In genomic region chr11:68317147-68317785, GRCh38 we compare ENCODE assay signal across 18 cellular contexts. TPM values are rescaled to one million over a fixed set of nuclear protein-coding genes. Genes with fewer than 3 reads are reported as not detected.
DNase-seq lines count a peak whose midpoint lies in the region; ATAC-seq and TF ChIP-seq lines count a peak whose summit lies in the region.
"Had no signal": no experiment of that assay in that cellular context is flagged by ENCODE, and none has a peak within 500 bp of the region (broad histone marks: within the 10 kb centered on the region; RNA-seq: fewer than 3 reads in every experiment).

No MANE protein-coding gene starts in this region.

- TF ChIP-seq EP300 in gastroesophageal sphincter (IDR thresholded peaks at IDR 0.05) = no peak

- BruUV-seq in Calu3 (replicated peaks; lab: Mats Ljungman, UMichigan) = no TSS peak

- H3K27me3 Mint-ChIP-seq in Calu3 (ENCODE audit: unreplicated experiment) = no peaks in the 10 kb centered on the region
- H3K27me3 Mint-ChIP-seq in activated CD4-positive, alpha-beta memory T cell treated with anti-CD3 and anti-CD28 coated beads for 36 hours = peaks cover 7% of the 10 kb centered on the region

- CTCF ChIA-PET in Calu3 (lab: Charles Lee) = interaction anchor here (0.6 to 0.7 kb wide), 2 partner anchors 25 to 969 kb away, joined by 3 read pairs; no protein-coding TSS in a partner anchor
- CTCF ChIA-PET in activated CD4-positive, alpha-beta memory T cell treated with anti-CD3 and anti-CD28 coated beads for 36 hours (lab: Charles Lee) = no interaction called here

- TF ChIP-seq CTCF in Calu3 (IDR thresholded peaks at IDR 0.05; ENCODE audit: unreplicated experiment) (no peak), RWPE2 (IDR thresholded peaks at IDR 0.05; ENCODE audit: poor library complexity, severe bottlenecking) (no peak), gastroesophageal sphincter (IDR thresholded peaks at IDR 0.05) (no peak)

- H3K9ac ChIP-seq in rectal smooth muscle tissue (ENCODE audit: low read length) = no peak overlapping the region
- no peak overlapping the region for H3K9ac ChIP-seq in GM23248

- H3K4me3 ChIP-seq in RWPE2 (ENCODE audit: severe bottlenecking) = no peak overlapping the region
- no peak overlapping the region for H3K4me3 ChIP-seq in gastroesophageal sphincter
- H3K4me3 ChIP-seq in rectal smooth muscle tissue (ENCODE audit: low read length) = no peak overlapping the region
- H3K4me3 ChIP-seq in GM23248 = no peak overlapping the region
- H3K4me3 ChIP-seq: coronary artery, gastrocnemius medialis had no signal

- peaks cover 35% of the 10 kb centered on the region for H3K36me3 Mint-ChIP-seq in Calu3 (ENCODE audit: insufficient read depth, unreplicated experiment)
- no peaks in the 10 kb centered on the region for H3K36me3 Mint-ChIP-seq in activated CD4-positive, alpha-beta memory T cell treated with anti-CD3 and anti-CD28 coated beads for 36 hours
- H3K36me3 Mint-ChIP-seq: activated CD8-positive, alpha-beta memory T cell treated with anti-CD3 and anti-CD28 coated beads, Interleukin-2, amount 10 ng/mL, durations not matched to agents 7 days and 5 days; natural killer cell treated with Interleukin-12 subunit alpha and Interleukin-12 subunit beta and Interleukin-15 and Interleukin-18, amount 100 ng/mL, for 72 hours had no signal

- H2AFZ ChIP-seq in GM23248 = no peak overlapping the region

- no peaks in the 10 kb centered on the region for H3K36me3 ChIP-seq in RWPE2 (ENCODE audit: low read depth)
- H3K36me3 ChIP-seq in gastroesophageal sphincter = no peaks in the 10 kb centered on the region
- H3K36me3 ChIP-seq in rectal smooth muscle tissue (ENCODE audit: control insufficient read depth, insufficient read depth, low read length) = no peaks in the 10 kb centered on the region
- H3K36me3 ChIP-seq in GM23248 (ENCODE audit: low read depth) = no peaks in the 10 kb centered on the region
- H3K36me3 ChIP-seq: gastrocnemius medialis had no signal

- H3K9me3 ChIP-seq in RWPE2 (ENCODE audit: severe bottlenecking) = no peaks in the 10 kb centered on the region
- no peaks in the 10 kb centered on the region for H3K9me3 ChIP-seq in gastroesophageal sphincter
- H3K9me3 ChIP-seq in GM23248 (ENCODE audit: low read depth) = no peaks in the 10 kb centered on the region
- H3K9me3 ChIP-seq: gastrocnemius medialis had no signal

- H3K4me3 Mint-ChIP-seq in Calu3 (ENCODE audit: low read depth, unreplicated experiment) = peak overlapping the region; percentile 49
- no peak overlapping the region for H3K4me3 Mint-ChIP-seq in activated CD4-positive, alpha-beta memory T cell treated with anti-CD3 and anti-CD28 coated beads for 36 hours
- H3K4me3 Mint-ChIP-seq: activated CD8-positive, alpha-beta memory T cell treated with anti-CD3 and anti-CD28 coated beads, Interleukin-2, amount 10 ng/mL, durations not matched to agents 7 days and 5 days; natural killer cell treated with Interleukin-12 subunit alpha and Interleukin-12 subunit beta and Interleukin-15 and Interleukin-18, amount 100 ng/mL, for 72 hours; stimulated activated naive CD8-positive, alpha-beta T cell treated with anti-CD3 and anti-CD28 coated beads, Interleukin-15, amount 100 ng/mL, for 72 hours had no signal

- H4K20me1 ChIP-seq in GM23248 (ENCODE audit: insufficient read depth) = no peaks in the 10 kb centered on the region

- H3K27ac ChIP-seq in RWPE2 (ENCODE audit: poor library complexity, severe bottlenecking) = peak overlapping the region; percentile 91
- peak overlapping the region; percentile 30 to 91 (median 90) for H3K27ac ChIP-seq in gastroesophageal sphincter
- H3K27ac ChIP-seq in rectal smooth muscle tissue (ENCODE audit: low read depth, low read length) = peak overlapping the region; percentile 21
- H3K27ac ChIP-seq in GM23248 = no peak overlapping the region
- H3K27ac ChIP-seq: epithelial cell of prostate had no signal

- TF ChIP-seq POLR2A in gastroesophageal sphincter (IDR thresholded peaks at IDR 0.05) = no peak

- ATAC-seq in RWPE2 (ENCODE audit: low read depth) (no peak), gastroesophageal sphincter (no peak), sciatic nerve (no peak)
- ATAC-seq: activated CD8-positive, alpha-beta memory T cell treated with anti-CD3 and anti-CD28 coated beads, Interleukin-2, amount 10 ng/mL, durations not matched to agents 7 days and 5 days; gastrocnemius medialis; natural killer cell treated with Interleukin-12 subunit alpha and Interleukin-12 subunit beta and Interleukin-15 and Interleukin-18, amount 100 ng/mL, for 72 hours; stimulated activated naive CD8-positive, alpha-beta T cell treated with anti-CD3 and anti-CD28 coated beads, Interleukin-15, amount 100 ng/mL, for 72 hours had no signal

- DNase-seq in Calu3 (no peak), RWPE2 (ENCODE audit: low spot score) (no peak), sciatic nerve (ENCODE audit: low spot score) (no peak), GM23248 (no peak)
- no peak for DNase-seq in stimulated activated CD4-positive, alpha-beta T cell treated with anti-CD3 and anti-CD28 coated beads, Interleukin-4, amount 100 ng/mL, for 24 hours
- no peak for DNase-seq in activated CD4-positive, alpha-beta memory T cell treated with anti-CD3 and anti-CD28 coated beads for 36 hours
- DNase-seq: activated CD8-positive, alpha-beta memory T cell treated with anti-CD3 and anti-CD28 coated beads, Interleukin-2, amount 10 ng/mL, durations not matched to agents 7 days and 5 days; NCI-H1930; NCI-H446 treated with DMSO at 0.1 percent for 48 hours; retina; stimulated activated naive CD8-positive, alpha-beta T cell treated with anti-CD3 and anti-CD28 coated beads, Interleukin-15, amount 100 ng/mL, for 72 hours; T-helper 9 cell had no signal

- in situ Hi-C loops in GM23248 (cut with MboI) = no loop called here

- peaks cover 31% of the 10 kb centered on the region for H3K4me1 ChIP-seq in RWPE2 (ENCODE audit: insufficient read depth, poor library complexity, severe bottlenecking)
- peaks cover 0 to 83% (median 25%) of the 10 kb centered on the region in 3 donors for H3K4me1 ChIP-seq in gastroesophageal sphincter
- H3K4me1 ChIP-seq in rectal smooth muscle tissue (ENCODE audit: control insufficient read depth, insufficient read depth, low read length) = peaks cover 36% of the 10 kb centered on the region
- H3K4me1 ChIP-seq in GM23248 (ENCODE audit: insufficient read depth) = 0 out of 2 replicates have a peak, but pooled peaks cover 6% of the 10 kb centered on the region

- H3K4me1 Mint-ChIP-seq in Calu3 (ENCODE audit: low read depth, unreplicated experiment) = peaks cover 58% of the 10 kb centered on the region
- H3K4me1 Mint-ChIP-seq in activated CD4-positive, alpha-beta memory T cell treated with anti-CD3 and anti-CD28 coated beads for 36 hours (ENCODE audit: low read depth) = peaks cover 7% of the 10 kb centered on the region

- H3K9me2 ChIP-seq in GM23248 (ENCODE audit: insufficient read depth) = no peaks in the 10 kb centered on the region

- peak overlapping the region; percentile 16 for H3K27ac Mint-ChIP-seq in Calu3 (ENCODE audit: unreplicated experiment)
- H3K27ac Mint-ChIP-seq in activated CD4-positive, alpha-beta memory T cell treated with anti-CD3 and anti-CD28 coated beads for 36 hours = no peak overlapping the region
- H3K27ac Mint-ChIP-seq: activated CD8-positive, alpha-beta memory T cell treated with anti-CD3 and anti-CD28 coated beads, Interleukin-2, amount 10 ng/mL, durations not matched to agents 7 days and 5 days; natural killer cell treated with Interleukin-12 subunit alpha and Interleukin-12 subunit beta and Interleukin-15 and Interleukin-18, amount 100 ng/mL, for 72 hours; stimulated activated naive CD8-positive, alpha-beta T cell treated with anti-CD3 and anti-CD28 coated beads, Interleukin-15, amount 100 ng/mL, for 72 hours had no signal

- H3F3A ChIP-seq in GM23248 (ENCODE audit: insufficient read depth) = no peaks in the 10 kb centered on the region

- H3K4me2 ChIP-seq in GM23248 (ENCODE audit: unreplicated experiment) = no peak overlapping the region

- intact Hi-C loops in Calu3 (cut with micrococcal nuclease; ENCODE audit: unreplicated experiment) (loop anchor here (10.0 kb wide), 1 partner anchor 68 kb away; no protein-coding TSS in a partner anchor), sciatic nerve (cut with DNase I) (no loop called here)
- intact Hi-C loops in activated CD4-positive, alpha-beta memory T cell treated with anti-CD3 and anti-CD28 coated beads for 36 hours (cut with micrococcal nuclease) = no loop called here

- no peaks in the 10 kb centered on the region for H3K9me3 Mint-ChIP-seq in Calu3 (ENCODE audit: low read depth, unreplicated experiment)
- no peaks in the 10 kb centered on the region for H3K9me3 Mint-ChIP-seq in activated CD4-positive, alpha-beta memory T cell treated with anti-CD3 and anti-CD28 coated beads for 36 hours
- H3K9me3 Mint-ChIP-seq: natural killer cell treated with Interleukin-12 subunit alpha and Interleukin-12 subunit beta and Interleukin-15 and Interleukin-18, amount 100 ng/mL, for 72 hours; stimulated activated naive CD8-positive, alpha-beta T cell treated with anti-CD3 and anti-CD28 coated beads, Interleukin-15, amount 100 ng/mL, for 72 hours had no signal

- no peaks in the 10 kb centered on the region for H3K27me3 ChIP-seq in RWPE2 (ENCODE audit: insufficient read depth, poor library complexity, severe bottlenecking)
- H3K27me3 ChIP-seq in gastroesophageal sphincter = no peaks in the 10 kb centered on the region
- no peaks in the 10 kb centered on the region for H3K27me3 ChIP-seq in rectal smooth muscle tissue (ENCODE audit: control insufficient read depth, insufficient read depth, low read length)
- H3K27me3 ChIP-seq in GM23248 (replicated peaks; ENCODE audit: insufficient read depth) = no peaks in the 10 kb centered on the region
- H3K27me3 ChIP-seq: gastrocnemius medialis had no signal

- H3K79me2 ChIP-seq in GM23248 (ENCODE audit: insufficient read depth) = no peaks in the 10 kb centered on the region

- no CpG with 5 or more reads among the region's 15 CpGs for WGBS in gastroesophageal sphincter (ENCODE audit: low coverage in 1 of 2), 2 donors
- WGBS in GM23248 (ENCODE audit: low coverage in 1 of 2, low lambda C conversion rate in 2 of 2, missing lambda C conversion rate in 2 of 2), 2 experiments = 72 to 77% methylated on average over 13 to 15 of the region's 15 CpGs

- POLR2A ChIA-PET in activated CD4-positive, alpha-beta memory T cell treated with anti-CD3 and anti-CD28 coated beads for 36 hours (lab: Charles Lee) = no interaction called here

RNA-seq across cellular contexts. Expression of gene LRP5, which starts 4.9 kb away (rescaled TPM):
- total RNA-seq in Calu3 (2022) (64.8 and 82.0 TPM in 2 replicates), gastroesophageal sphincter (10 to 100 TPM; 32.6 to 68.9 (median 42.5) TPM), sciatic nerve (55.2 TPM)
- 3.0 and 4.3 TPM in 2 replicates for total RNA-seq in GM23248 (2014; rRNA removed; shearing (Covaris generic))
- 2.1 and 3.0 TPM in 2 replicates for polyA plus RNA-seq in GM23248 (2016; fragmentation: Nextera tagmentation; extraction: Ambion mirVana)
- 1 to 10 TPM; 6.1 to 7.6 TPM for total RNA-seq in activated CD4-positive, alpha-beta memory T cell treated with anti-CD3 and anti-CD28 coated beads for 36 hours

RNA-seq across cellular contexts. Expression of gene C11orf24, which starts 45.5 kb away (rescaled TPM):
- total RNA-seq in Calu3 (2022) (46.3 and 52.3 TPM in 2 replicates), gastroesophageal sphincter (10 to 100 TPM; 15.1 to 48.7 (median 26.0) TPM), sciatic nerve (53.2 TPM)
- 73.7 and 89.4 TPM in 2 replicates for total RNA-seq in GM23248 (2014; rRNA removed; shearing (Covaris generic))
- 105 and 109 TPM in 2 replicates for polyA plus RNA-seq in GM23248 (2016; fragmentation: Nextera tagmentation; extraction: Ambion mirVana)
- total RNA-seq in activated CD4-positive, alpha-beta memory T cell treated with anti-CD3 and anti-CD28 coated beads for 36 hours = 10 to 100 TPM; 28.0 to 28.9 TPM
